8 cellular contexts compared by ENCODE assay signal in the genomic region with DNA sequence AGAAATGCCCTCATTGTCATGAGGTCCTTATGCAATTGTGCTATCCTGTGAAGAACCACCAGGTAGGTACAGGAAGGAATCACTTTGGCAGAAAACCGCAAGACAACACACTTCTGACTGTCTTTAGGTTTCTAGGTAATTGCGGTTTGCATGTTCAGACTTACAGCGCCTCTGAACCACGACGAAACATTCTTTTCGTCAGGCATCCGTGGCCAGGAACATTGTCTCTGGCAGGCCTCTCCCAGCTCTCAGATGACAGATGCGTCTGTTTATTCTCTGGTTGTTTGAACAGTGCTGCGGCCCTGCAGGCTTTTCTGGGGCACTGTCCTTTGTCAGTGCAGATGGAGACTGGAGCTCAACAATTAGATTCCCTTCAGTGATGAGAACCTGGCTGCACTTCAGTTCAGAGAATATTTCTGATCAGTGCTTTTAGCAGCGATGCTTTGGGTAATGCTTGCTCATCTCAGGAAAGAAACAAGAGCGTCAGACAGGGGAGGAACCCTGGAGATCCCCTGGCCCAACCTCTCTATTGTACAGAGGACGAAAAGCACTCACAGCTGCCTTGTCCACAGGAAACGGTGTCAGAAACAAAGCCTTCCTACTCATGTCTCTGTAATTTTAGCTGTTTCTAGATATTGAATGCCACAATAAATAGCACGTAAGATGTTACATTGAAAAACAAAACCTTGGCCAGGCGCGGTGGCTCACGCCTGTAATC.
DNase-seq lines count a peak whose midpoint lies in the region; ATAC-seq and TF ChIP-seq lines count a peak whose summit lies in the region.

No MANE protein-coding gene starts in this region.

- peaks cover 11% of the 10 kb centered on the region for H3K27me3 Mint-ChIP-seq in endothelial cell (ENCODE audit: unreplicated experiment)

- H3K4me1 Mint-ChIP-seq in endothelial cell (ENCODE audit: unreplicated experiment): peaks cover 8% of the 10 kb centered on the region

- H3K9me3 ChIP-seq in SJCRH30 (replicated peaks) (no peaks in the 10 kb centered on the region), transverse colon (no peaks in the 10 kb centered on the region)

- ATAC-seq in HG02623 (IDR thresholded peaks at IDR 0.05; ENCODE audit: unreplicated experiment): no peak
- ATAC-seq in HG02678 (IDR thresholded peaks at IDR 0.05; ENCODE audit: unreplicated experiment): no peak

- H3K36me3 Mint-ChIP-seq in endothelial cell (ENCODE audit: low read depth, unreplicated experiment): no peaks in the 10 kb centered on the region

- no peaks in the 10 kb centered on the region for H3K9me3 Mint-ChIP-seq in endothelial cell (ENCODE audit: unreplicated experiment)

- no peak overlapping the region for H3K4me3 Mint-ChIP-seq in endothelial cell (ENCODE audit: unreplicated experiment)

- in situ Hi-C loops in transverse colon (cut with MboI; ENCODE audit: low pct_ligation_motif_present in 1 of 4, low pct_unique_long_range_greater_than_20kb in 1 of 4, low sequenced_read_pairs in 3 of 4): no loop called here

- intact Hi-C loops in transverse colon (cut with DNase I; ENCODE audit: low total_unique reads): no loop called here

- peaks cover 16% of the 10 kb centered on the region for H3K4me1 ChIP-seq in SJCRH30
- H3K4me1 ChIP-seq in transverse colon: peaks cover 0 to 21% (median 9%) of the 10 kb centered on the region in 4 donors

- H3K36me3 ChIP-seq in SJCRH30: no peaks in the 10 kb centered on the region
- no peaks in the 10 kb centered on the region for H3K36me3 ChIP-seq in transverse colon

- H3K27me3 ChIP-seq in SJCRH30 (no peaks in the 10 kb centered on the region), transverse colon (no peaks in the 10 kb centered on the region)

- H3K4me3 ChIP-seq in SJCRH30: peak overlapping the region; percentile 14
- no peak overlapping the region for H3K4me3 ChIP-seq in transverse colon

- H3K27ac Mint-ChIP-seq in endothelial cell (ENCODE audit: unreplicated experiment): no peak overlapping the region

- TF ChIP-seq POLR2A in transverse colon (IDR thresholded peaks at IDR 0.05): no peak

- DNase-seq in M059J (ENCODE audit: low read depth) (peak; percentile 76), SJCRH30 (peak; percentile 79 to 90), iPS-NIHi11 (ENCODE audit: low spot score) (peak; percentile 40), transverse colon (peak; percentile 31), endothelial cell (ENCODE audit: low spot score) (no peak), NCI-H1048 (lab: John Stamatoyannopoulos, UW) (no peak)

- H3K27ac ChIP-seq in SJCRH30 (peak overlapping the region; percentile 69), transverse colon (peak overlapping the region; percentile 65 to 81 (median 73))

- 51 to 64% methylated on average over 10 to 17 of the region's 17 CpGs for WGBS in transverse colon (ENCODE audit: low coverage in 1 of 2), 2 donors

- peak; percentile 71 for TF ChIP-seq EP300 in transverse colon (IDR thresholded peaks at IDR 0.05; ENCODE audit: low read depth)

- TF ChIP-seq CTCF in transverse colon (IDR thresholded peaks at IDR 0.05) (no peak), endothelial cell (IDR thresholded peaks at IDR 0.05; ENCODE audit: unreplicated experiment) (no peak)

Comparison
In these comparisons a context has a peak if more than half of its experiments do, and no peak if none do; other contexts are left out.
1. DNase-seq: peak in M059J (single experiment), SJCRH30 (2 of 2), iPS-NIHi11 (single experiment) and transverse colon (single experiment); none in endothelial cell (single experiment) and NCI-H1048 (single experiment).